20 cellular contexts compared by ENCODE assay signal in the genomic region with DNA sequence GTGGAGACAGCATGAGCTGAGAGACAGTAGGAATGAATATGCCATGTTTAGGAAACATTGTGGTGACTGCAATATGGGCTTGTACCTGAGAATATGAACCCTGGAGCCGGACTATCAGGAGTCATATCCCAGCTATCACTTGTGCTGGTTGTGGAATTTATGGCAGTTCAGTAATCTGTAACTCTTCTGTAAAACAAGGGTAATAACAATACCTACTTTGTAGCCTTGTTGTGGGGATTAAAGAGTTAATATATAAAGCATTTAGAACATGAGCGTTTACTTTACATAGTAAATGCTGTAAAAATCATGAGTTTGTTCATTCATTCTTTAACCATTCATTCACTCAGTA. TPM values are rescaled to one million over a fixed set of nuclear protein-coding genes. Genes with fewer than 3 reads are reported as not detected.
DNase-seq lines count a peak whose midpoint lies in the region; ATAC-seq, FAIRE-seq and TF ChIP-seq lines count a peak whose summit lies in the region.
"Had no signal": no experiment of that assay in that cellular context is flagged by ENCODE, and none has a peak within 500 bp of the region (broad histone marks: within the 10 kb centered on the region; RNA-seq: fewer than 3 reads in every experiment).

No MANE protein-coding gene starts in this region.

- TF ChIP-seq EP300 in H1 (IDR thresholded peaks at IDR 0.05; ENCODE audit: borderline replicate concordance in 1 of 2, low read depth in 2 of 2, low read length in 2 of 2), result no peak

- peak; percentile 59 for ATAC-seq in PC-3
- ATAC-seq: activated T-cell treated with anti-CD3 and anti-CD28 coated beads, Interleukin-2, amount 50 U/mL, for 4 hours; stimulated activated naive CD8-positive, alpha-beta T cell treated with anti-CD3 and anti-CD28 coated beads, Interleukin-15, amount 100 ng/mL, for 72 hours had no signal

- H3K23ac ChIP-seq in H1 (ENCODE audit: insufficient read length) (no peak overlapping the region), trophoblast cell (ENCODE audit: low read length) (no peak overlapping the region)

- no peaks in the 10 kb centered on the region for H3K9me3 ChIP-seq in PC-3 (ENCODE audit: low read length)
- H3K9me3 ChIP-seq in H1 (ENCODE audit: insufficient read depth in 2 of 2, low read depth in 1 of 2, low read length in 1 of 2), result no peaks in the 10 kb centered on the region
- H3K9me3 ChIP-seq in trophoblast cell (ENCODE audit: insufficient read depth, low read depth, low read length), result no peaks in the 10 kb centered on the region
- H3K9me3 ChIP-seq: neutrophil, prostate gland, tibial nerve had no signal

- H3K4me1 ChIP-seq in PC-3 (ENCODE audit: insufficient read depth, low read length) (peaks cover 48% of the 10 kb centered on the region), H1 (replicated peaks in 1 of 4; ENCODE audit: control insufficient read depth in 3 of 4, insufficient read depth in 4 of 4, low read length in 3 of 4) (peaks cover 2 to 19% (median 14%) of the 10 kb centered on the region in 4 experiments), trophoblast cell (ENCODE audit: control insufficient read depth in 1 of 2, insufficient read depth in 2 of 2, low read length in 2 of 2) (peaks cover 4 to 6% of the 10 kb centered on the region in 2 experiments)

- H3K23me2 ChIP-seq in H1 (ENCODE audit: low read depth, low read length), result no peaks in the 10 kb centered on the region; the same call in 1 of the 2 replicates

- H2BK120ac ChIP-seq in H1 (replicated peaks; ENCODE audit: low read depth, low read length) (no peak overlapping the region), trophoblast cell (ENCODE audit: insufficient read depth, low read length, poor library complexity) (peak overlapping the region; percentile 45)

- DNase-seq in GM12891 (ENCODE audit: insufficient read length, low spot score) (no peak), PC-3 (no peak), H1 (ENCODE audit: low read depth in 1 of 2, low spot score in 2 of 2) (no peak), trophoblast cell (peak in 1 of 2 donors; percentile 71), hypothalamus (lab: John Stamatoyannopoulos, UW) (no peak), D721Med (ENCODE audit: insufficient read length, low spot score) (no peak), HT-29 (ENCODE audit: low spot score) (no peak), activated gamma-delta T cell (lab: John Stamatoyannopoulos, UW) (no peak)
- DNase-seq: activated CD4-positive, alpha-beta T cell treated with anti-CD3 and anti-CD28 coated beads for 48 hours; activated naive CD4-positive, alpha-beta T cell; activated T-cell treated with anti-CD3 and anti-CD28 coated beads, Interleukin-2, amount 50 U/mL, for 4 hours; cortex of kidney; DND-41; KBM-7; NCI-H1417 treated with DMSO at 0.1 percent for 48 hours; stimulated activated naive CD8-positive, alpha-beta T cell treated with anti-CD3 and anti-CD28 coated beads, Interleukin-15, amount 100 ng/mL, for 72 hours had no signal

- H3K9ac ChIP-seq in PC-3 (ENCODE audit: low read length), result no peak overlapping the region
- no peak overlapping the region for H3K9ac ChIP-seq in H1 (replicated peaks in 1 of 4; ENCODE audit: extremely low read depth in 1 of 4, low read depth in 3 of 4, low read length in 3 of 4)
- no peak overlapping the region for H3K9ac ChIP-seq in trophoblast cell (ENCODE audit: low read length)

- H2BK12ac ChIP-seq in H1 (ENCODE audit: low read depth, low read length), result no peak overlapping the region
- H2BK12ac ChIP-seq in trophoblast cell (ENCODE audit: low read length), result peak overlapping the region; percentile 63

- no peaks in the 10 kb centered on the region for H4K20me1 ChIP-seq in PC-3 (ENCODE audit: low read length)
- H4K20me1 ChIP-seq in H1 (replicated peaks in 1 of 2; ENCODE audit: control insufficient read depth in 1 of 2, insufficient read depth in 2 of 2, low read length in 2 of 2), result no peaks in the 10 kb centered on the region

- H4K12ac ChIP-seq in trophoblast cell (ENCODE audit: low read depth, low read length), result peak overlapping the region; percentile 23

- TF ChIP-seq POLR2A in GM12891 (IDR thresholded peaks at IDR 0.05; ENCODE audit: low read depth, low read length) (no peak), H1 (IDR thresholded peaks at IDR 0.05; ENCODE audit: control extremely low read depth in 1 of 2, low read depth in 2 of 2, low read length in 2 of 2) (no peak)

- no peak overlapping the region for H2BK20ac ChIP-seq in H1 (ENCODE audit: low read length)

- H2AK5ac ChIP-seq in H1 (ENCODE audit: low read depth, low read length) (no peak overlapping the region), trophoblast cell (ENCODE audit: low read length) (no peak overlapping the region)

- H3K9me2 ChIP-seq in PC-3 (replicated peaks; ENCODE audit: low read length), result no peaks in the 10 kb centered on the region

- H3K79me1 ChIP-seq in H1 (ENCODE audit: low read depth, low read length), result no peaks in the 10 kb centered on the region
- peaks cover 4% of the 10 kb centered on the region for H3K79me1 ChIP-seq in trophoblast cell (ENCODE audit: low read length)

- H4K8ac ChIP-seq in H1 (ENCODE audit: extremely low read depth, insufficient read depth, low read length) (no peak overlapping the region), trophoblast cell (ENCODE audit: low read depth, low read length) (no peak overlapping the region)

- intact Hi-C loops in PC-3 (cut with micrococcal nuclease), result no loop called here

- no peak overlapping the region for H3K4ac ChIP-seq in H1 (replicated peaks; ENCODE audit: insufficient read length, low read depth, low read length)
- H3K4ac ChIP-seq in trophoblast cell (ENCODE audit: low read depth, low read length), result no peak overlapping the region

- peaks cover 27% of the 10 kb centered on the region for H3K79me2 ChIP-seq in PC-3 (ENCODE audit: low read length)
- no peaks in the 10 kb centered on the region for H3K79me2 ChIP-seq in H1 (ENCODE audit: control insufficient read depth in 1 of 2, insufficient read depth in 2 of 2, low read length in 2 of 2)
- no peaks in the 10 kb centered on the region for H3K79me2 ChIP-seq in trophoblast cell (ENCODE audit: control insufficient read depth, insufficient read depth, low read length, poor library complexity)

- peak overlapping the region; percentile 82 for H3K27ac ChIP-seq in PC-3 (ENCODE audit: low read length)
- H3K27ac ChIP-seq in H1 (ENCODE audit: low read depth, low read length), result no peak overlapping the region
- H3K27ac ChIP-seq in trophoblast cell (ENCODE audit: low read depth, low read length), result peak overlapping the region; percentile 80
- H3K27ac ChIP-seq: cardiac muscle cell, neutrophil, prostate gland, tibial nerve had no signal

- FAIRE-seq in GM12891 (lab: Jason Lieb, UNC), result peak; percentile 38
- no peak for FAIRE-seq in H1 (lab: Jason Lieb, UNC)
- no peak for FAIRE-seq in D721Med (lab: Jason Lieb, UNC)

- POLR2A ChIA-PET in PC-3 (lab: Charles Lee; ENCODE audit: unreplicated experiment), result no interaction called here
- POLR2A ChIA-PET in H1 (lab: Charles Lee; ENCODE audit: partially characterized antibody), result no interaction called here

- peak overlapping the region; percentile 70 for H3K4me2 ChIP-seq in PC-3 (ENCODE audit: low read length)
- no peak overlapping the region for H3K4me2 ChIP-seq in H1 (ENCODE audit: insufficient read depth in 1 of 2, low read depth in 2 of 2, low read length in 2 of 2)
- peak overlapping the region; percentile 28 for H3K4me2 ChIP-seq in trophoblast cell (ENCODE audit: low read length)

- CTCF ChIA-PET in PC-3 (lab: Charles Lee) (no interaction called here), H1 (lab: Charles Lee; ENCODE audit: partially characterized antibody) (interaction anchor here (1.0 to 1.5 kb wide), 6 partner anchors 9 to 465 kb away, joined by 3 to 5 read pairs (median 4); no protein-coding TSS in a partner anchor)

- H2AFZ ChIP-seq in PC-3 (ENCODE audit: low read length) (no peak overlapping the region), H1 (ENCODE audit: low read length) (no peak overlapping the region), trophoblast cell (ENCODE audit: insufficient read depth, low read length, poor library complexity) (peak overlapping the region; percentile 5)

- BruUV-seq in PC-3 (replicated peaks; lab: Mats Ljungman, UMichigan), result no TSS peak

- H3K27me3 ChIP-seq in PC-3 (ENCODE audit: low read length), result no peaks in the 10 kb centered on the region
- no peaks in the 10 kb centered on the region for H3K27me3 ChIP-seq in H1 (replicated peaks in 1 of 4; ENCODE audit: control insufficient read depth in 3 of 4, extremely low read depth in 1 of 4, insufficient read depth in 3 of 4, low read length in 3 of 4)
- no peaks in the 10 kb centered on the region for H3K27me3 ChIP-seq in trophoblast cell (ENCODE audit: insufficient read depth, low read length)
- H3K27me3 ChIP-seq: cardiac muscle cell, neutrophil, tibial nerve had no signal

- H3K56ac ChIP-seq in H1 (replicated peaks; ENCODE audit: insufficient read length, low read depth, low read length), result no peak overlapping the region

- H3K14ac ChIP-seq in H1 (ENCODE audit: insufficient read length) (no peak overlapping the region), trophoblast cell (ENCODE audit: low read length) (no peak overlapping the region)

- 91% methylated on average over 2 of the region's 2 CpGs; no CpG with 5 or more reads in 1 of the 2 experiments for WGBS in H1 (ENCODE audit: extremely low coverage in 1 of 2, insufficient coverage in 1 of 2, insufficient read length in 1 of 2, insufficient replicate concordance in 2 of 2, low coverage in 1 of 2, low lambda C conversion rate in 2 of 2, missing lambda C conversion rate in 1 of 2), 2 experiments
- no CpG with 5 or more reads among the region's 2 CpGs for WGBS in trophoblast cell (ENCODE audit: extremely low coverage, insufficient coverage, insufficient read length)

- H3K36me3 ChIP-seq in PC-3 (ENCODE audit: low read depth, low read length) (no peaks in the 10 kb centered on the region), H1 (ENCODE audit: control insufficient read depth in 2 of 4, insufficient read depth in 4 of 4, low read length in 3 of 4) (no peaks in the 10 kb centered on the region), trophoblast cell (ENCODE audit: control insufficient read depth in 1 of 2, insufficient read depth in 2 of 2, low read length in 2 of 2) (no peaks in the 10 kb centered on the region)
- H3K36me3 ChIP-seq: cardiac muscle cell, prostate gland had no signal

- H4K5ac ChIP-seq in H1 (ENCODE audit: insufficient read length, low read depth, low read length), result no peak overlapping the region

- TF ChIP-seq CTCF in PC-3 (conservative IDR thresholded peaks at IDR 0.05; ENCODE audit: low read depth, low read length), result no peak
- TF ChIP-seq CTCF in H1 (IDR thresholded peaks at IDR 0.05; ENCODE audit: control extremely low read depth in 1 of 3, insufficient read depth in 1 of 3, low read depth in 1 of 3, low read length in 3 of 3), result no peak
- no peak for TF ChIP-seq CTCF in D721Med (IDR thresholded peaks at IDR 0.05; ENCODE audit: insufficient read depth, missing control alignments)

- TF ChIP-seq RAD21 in H1 (IDR thresholded peaks at IDR 0.05 in 1 of 2, conservative IDR thresholded peaks at IDR 0.05 in 1 of 2; ENCODE audit: low read depth in 2 of 2, low read length in 2 of 2), result no peak

- H3F3A ChIP-seq in PC-3 (ENCODE audit: low read length, unreplicated experiment), result peaks cover 5% of the 10 kb centered on the region

- no peak overlapping the region for H2BK15ac ChIP-seq in H1 (ENCODE audit: low read length)

- H3K4me3 ChIP-seq in PC-3 (ENCODE audit: low read length), result peak overlapping the region; percentile 8; the same call in 1 of the 2 replicates
- H3K4me3 ChIP-seq in H1 (ENCODE audit: extremely low read depth in 1 of 4, insufficient read depth in 2 of 4, low read depth in 3 of 4, low read length in 4 of 4), result no peak overlapping the region
- H3K4me3 ChIP-seq in trophoblast cell (ENCODE audit: low read depth, low read length), result no peak overlapping the region
- H3K4me3 ChIP-seq: cardiac muscle cell, prostate gland, tibial nerve had no signal

- H4K91ac ChIP-seq in H1 (replicated peaks; ENCODE audit: insufficient read length, low read length), result peak overlapping the region; percentile 11
- H4K91ac ChIP-seq in trophoblast cell (ENCODE audit: low read depth, low read length), result peak overlapping the region; percentile 47

- H2BK5ac ChIP-seq in H1 (ENCODE audit: low read depth, low read length) (0 out of 2 replicates have a peak overlapping the region, but pooled peaks have one; percentile 60), trophoblast cell (ENCODE audit: low read depth, low read length, poor library complexity) (peak overlapping the region; percentile 77)

- H3K18ac ChIP-seq in H1 (ENCODE audit: extremely low read depth, low read length) (no peak overlapping the region), trophoblast cell (ENCODE audit: low read length) (no peak overlapping the region)

RNA-seq across cellular contexts. Expression of gene EXOC6, which starts 44.4 kb away (rescaled TPM):
- 4.1 TPM for polyA plus RNA-seq in GM12891 (2012; ENCODE audit: low read depth, missing spikeins)
- total RNA-seq in PC-3 (2014; rRNA removed), result 5.5 and 5.7 TPM in 2 replicates
- 3.9 and 4.5 TPM in 2 replicates for total RNA-seq in H1 (2021; fragmentation: NEBNext Ultra II Directional; extraction: Animal tissue kit (Norgen Biotek cat#: 25700))
- 0.80 and 1.7 TPM in 2 replicates for polyA plus RNA-seq in H1 (2011; rRNA removed)
- 2.0 TPM for polyA plus RNA-seq in H1 (2011; cell fraction: cytosol; rRNA removed)
- polyA plus RNA-seq in H1 (2011; cell fraction: nucleus; rRNA removed), result 0.61 TPM
- polyA plus RNA-seq in H1 (2012, experiment 1 of 2), result 3.0 to 9.3 TPM (median 6.3 TPM) in 4 replicates
- 0.24 TPM for polyA plus RNA-seq in H1 (2012, experiment 2 of 2)
- 6.0 TPM for polyA plus RNA-seq in H1 (2013, experiment 1 of 2)
- polyA plus RNA-seq in H1 (2013, experiment 2 of 2), result 4.1 TPM
- polyA minus RNA-seq in H1 (2011; rRNA and poly(A)+ RNA removed), result 2.6 and 15.1 TPM in 2 replicates
- 2.9 TPM for polyA minus RNA-seq in H1 (2011; cell fraction: cytosol; rRNA and poly(A)+ RNA removed)
- 14.5 TPM for polyA minus RNA-seq in H1 (2011; cell fraction: nucleus; rRNA and poly(A)+ RNA removed)
- 3.4 and 4.3 TPM in 2 replicates for polyA plus RNA-seq in trophoblast cell (2013)
- 10.7 and 27.5 TPM in 2 replicates for total RNA-seq in HT-29 (2014; rRNA removed; shearing (Covaris generic))

Comparison
In these comparisons a context has a peak if more than half of its experiments do, and no peak if none do; other contexts are left out.
1. H3K4me2 ChIP-seq: peak in PC-3 (single experiment) and trophoblast cell (single experiment); none in H1 (0 of 2).